8 cellular contexts compared by ENCODE assay signal in the genomic region with DNA sequence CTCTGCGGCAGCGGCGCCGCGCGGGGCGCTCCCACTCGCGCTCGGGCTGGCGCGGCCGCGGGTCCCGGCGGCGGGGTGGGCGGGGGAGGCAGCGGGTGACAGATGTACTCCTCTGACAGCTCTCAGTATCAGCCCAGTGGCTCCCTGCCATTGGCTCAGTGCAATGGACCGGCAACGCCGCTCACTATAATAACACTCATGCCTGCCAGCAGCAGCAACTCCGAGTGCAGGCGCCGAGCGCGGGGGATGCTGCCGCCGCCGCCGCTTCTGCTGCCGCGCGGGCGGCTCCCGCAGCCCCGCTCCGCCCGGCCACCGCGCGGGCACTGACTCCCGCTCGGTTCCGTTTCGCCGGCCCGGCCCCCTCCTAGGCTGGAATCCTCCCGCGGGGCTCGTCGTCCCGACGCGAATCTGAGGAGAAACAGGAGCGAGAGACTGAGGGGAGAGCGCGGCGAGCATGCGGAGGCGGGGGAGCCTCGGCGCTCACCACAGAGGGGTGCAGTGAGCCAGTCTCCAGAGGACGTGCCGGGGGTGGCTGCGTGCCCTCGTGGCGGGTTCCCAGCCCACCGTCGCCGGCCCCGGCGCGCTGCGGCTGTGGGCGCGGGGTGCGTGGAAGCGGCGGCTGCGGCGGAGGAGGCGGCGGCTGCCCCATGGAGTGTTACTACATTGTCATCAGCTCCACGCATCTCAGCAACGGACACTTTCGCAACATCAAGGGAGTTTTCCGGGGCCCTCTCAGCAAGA. TPM values are rescaled to one million over a fixed set of nuclear protein-coding genes. Genes with fewer than 3 reads are reported as not detected.
DNase-seq lines count a peak whose midpoint lies in the region; ATAC-seq and TF ChIP-seq lines count a peak whose summit lies in the region.

A gene (plus strand): TSS at position 217 of the 741 bp plus-strand sequence. CDS start 431 bp downstream, at position 648.

- peaks cover 8% of the 10 kb centered on the region for H3K27me3 ChIP-seq in CD4-positive, alpha-beta memory T cell (ENCODE audit: insufficient read depth, low read length)
- H3K27me3 ChIP-seq in naive thymus-derived CD4-positive, alpha-beta T cell (ENCODE audit: control insufficient read depth in 2 of 2, insufficient read depth in 2 of 2, low read length in 2 of 2) = peaks cover 0 to 3% of the 10 kb centered on the region in 2 donors
- no peaks in the 10 kb centered on the region for H3K27me3 ChIP-seq in aorta (ENCODE audit: control insufficient read depth in 1 of 2, insufficient read depth in 2 of 2, low read length in 1 of 2)

- WGBS in aorta, 2 donors = 0 to 1% methylated on average over 66 to 88 of the region's 88 CpGs

- peaks cover 24 to 35% of the 10 kb centered on the region in 2 donors for H3K27me3 Mint-ChIP-seq in CD4-positive, alpha-beta memory T cell
- H3K27me3 Mint-ChIP-seq in activated CD8-positive, alpha-beta T cell treated with anti-CD3 and anti-CD28 coated beads, Interleukin-2, amount 10 ng/mL, durations not matched to agents 7 days and 5 days (ENCODE audit: low read depth) = peaks cover 36% of the 10 kb centered on the region
- H3K27me3 Mint-ChIP-seq in naive thymus-derived CD4-positive, alpha-beta T cell = peaks cover 46 to 61% (median 50%) of the 10 kb centered on the region in 5 donors

- peaks cover 0 to 4% of the 10 kb centered on the region in 2 donors for H3K36me3 Mint-ChIP-seq in CD4-positive, alpha-beta memory T cell
- H3K36me3 Mint-ChIP-seq in activated CD8-positive, alpha-beta T cell treated with anti-CD3 and anti-CD28 coated beads, Interleukin-2, amount 10 ng/mL, durations not matched to agents 7 days and 5 days (ENCODE audit: low read depth) = no peaks in the 10 kb centered on the region
- peaks cover 0 to 15% (median 0%) of the 10 kb centered on the region in 5 donors for H3K36me3 Mint-ChIP-seq in naive thymus-derived CD4-positive, alpha-beta T cell

- ATAC-seq in GM18907 (IDR thresholded peaks at IDR 0.05; ENCODE audit: unreplicated experiment) (peak; percentile 90), HG03025 (IDR thresholded peaks at IDR 0.05; ENCODE audit: low FRiP score, unreplicated experiment) (peak; percentile 77), aorta (ENCODE audit: low FRiP score) (peak; percentile 64)
- ATAC-seq in activated CD8-positive, alpha-beta T cell treated with anti-CD3 and anti-CD28 coated beads, Interleukin-2, amount 10 ng/mL, durations not matched to agents 7 days and 5 days = peak; percentile 76
- peak; percentile 70 for ATAC-seq in naive thymus-derived CD4-positive, alpha-beta T cell

- H3K9me3 Mint-ChIP-seq in CD4-positive, alpha-beta memory T cell = peaks cover 0 to 19% (median 2%) of the 10 kb centered on the region in 8 donors
- no peaks in the 10 kb centered on the region for H3K9me3 Mint-ChIP-seq in activated CD8-positive, alpha-beta T cell treated with anti-CD3 and anti-CD28 coated beads, Interleukin-2, amount 10 ng/mL, durations not matched to agents 7 days and 5 days (ENCODE audit: insufficient read depth)
- peaks cover 0 to 11% (median 3%) of the 10 kb centered on the region in 11 donors for H3K9me3 Mint-ChIP-seq in naive thymus-derived CD4-positive, alpha-beta T cell

- intact Hi-C loops in CD4-positive, alpha-beta memory T cell (cut with micrococcal nuclease) = no loop called here
- intact Hi-C loops in naive thymus-derived CD4-positive, alpha-beta T cell (cut with micrococcal nuclease) = no loop called here
- intact Hi-C loops in aorta (cut with DNase I) = no loop called here

- peaks cover 2 to 14% (median 11%) of the 10 kb centered on the region in 4 donors for H3K4me1 Mint-ChIP-seq in CD4-positive, alpha-beta memory T cell
- H3K4me1 Mint-ChIP-seq in activated CD8-positive, alpha-beta T cell treated with anti-CD3 and anti-CD28 coated beads, Interleukin-2, amount 10 ng/mL, durations not matched to agents 7 days and 5 days (ENCODE audit: low read depth) = peaks cover 7% of the 10 kb centered on the region
- H3K4me1 Mint-ChIP-seq in naive thymus-derived CD4-positive, alpha-beta T cell = peaks cover 7 to 21% (median 16%) of the 10 kb centered on the region in 7 donors

- H3K4me3 Mint-ChIP-seq in CD4-positive, alpha-beta memory T cell = peak within 1 kb of the TSS in 7 of 8 donors; percentile 43 to 77 (median 57)
- peak within 1 kb of the TSS; percentile 48 for H3K4me3 Mint-ChIP-seq in activated CD8-positive, alpha-beta T cell treated with anti-CD3 and anti-CD28 coated beads, Interleukin-2, amount 10 ng/mL, durations not matched to agents 7 days and 5 days
- peak within 1 kb of the TSS; percentile 39 to 77 (median 66) for H3K4me3 Mint-ChIP-seq in naive thymus-derived CD4-positive, alpha-beta T cell

- DNase-seq in CD4-positive, alpha-beta memory T cell = no peak
- DNase-seq in NCI-H2196 treated with DMSO at 0.1 percent for 48 hours (lab: John Stamatoyannopoulos, UW; ENCODE audit: unreplicated experiment) (peak; percentile 44), fibroblast of villous mesenchyme (ENCODE audit: low read depth) (peak; percentile 42), aorta (peak; percentile 79 to 82)
- no peak for DNase-seq in activated CD8-positive, alpha-beta T cell treated with anti-CD3 and anti-CD28 coated beads, Interleukin-2, amount 10 ng/mL, durations not matched to agents 7 days and 5 days
- peak in 2 of 9 donors; percentile 25 to 28 for DNase-seq in naive thymus-derived CD4-positive, alpha-beta T cell

- TF ChIP-seq CTCF in fibroblast of villous mesenchyme (IDR thresholded peaks at IDR 0.05; ENCODE audit: insufficient read depth, low read depth, low read length) = no peak

- CTCF ChIA-PET in CD4-positive, alpha-beta memory T cell (lab: Charles Lee; ENCODE audit: partially characterized antibody) = no interaction called here
- CTCF ChIA-PET in activated CD8-positive, alpha-beta T cell treated with anti-CD3 and anti-CD28 coated beads, Interleukin-2, amount 10 ng/mL, durations not matched to agents 7 days and 5 days (lab: Charles Lee) = no interaction called here
- CTCF ChIA-PET in naive thymus-derived CD4-positive, alpha-beta T cell (lab: Charles Lee) = no interaction called here

- H3K36me3 ChIP-seq in CD4-positive, alpha-beta memory T cell (ENCODE audit: insufficient read depth, low read length) = no peaks in the 10 kb centered on the region
- H3K36me3 ChIP-seq in naive thymus-derived CD4-positive, alpha-beta T cell (ENCODE audit: control insufficient read depth in 2 of 3, insufficient read depth in 3 of 3, low read length in 3 of 3) = no peaks in the 10 kb centered on the region
- H3K36me3 ChIP-seq in aorta (ENCODE audit: control insufficient read depth in 1 of 2, insufficient read depth in 2 of 2, low read length in 1 of 2) = no peaks in the 10 kb centered on the region

- no peak within 1 kb of the TSS for H3K4me3 ChIP-seq in CD4-positive, alpha-beta memory T cell (ENCODE audit: low read length in 2 of 2)
- peak within 1 kb of the TSS; percentile 59 for H3K4me3 ChIP-seq in fibroblast of villous mesenchyme (ENCODE audit: low read depth, low read length)
- no peak within 1 kb of the TSS for H3K4me3 ChIP-seq in naive thymus-derived CD4-positive, alpha-beta T cell (ENCODE audit: low read length)
- H3K4me3 ChIP-seq in aorta (ENCODE audit: low read length in 2 of 2) = peak within 1 kb of the TSS; percentile 67 to 71

- H3K27ac Mint-ChIP-seq in CD4-positive, alpha-beta memory T cell = peak within 1 kb of the TSS in 1 of 7 donors; percentile 21
- H3K27ac Mint-ChIP-seq in activated CD8-positive, alpha-beta T cell treated with anti-CD3 and anti-CD28 coated beads, Interleukin-2, amount 10 ng/mL, durations not matched to agents 7 days and 5 days = no peak within 1 kb of the TSS
- no peak within 1 kb of the TSS for H3K27ac Mint-ChIP-seq in naive thymus-derived CD4-positive, alpha-beta T cell

- H3K27ac ChIP-seq in CD4-positive, alpha-beta memory T cell (ENCODE audit: low read depth, low read length) = no peak within 1 kb of the TSS
- no peak within 1 kb of the TSS for H3K27ac ChIP-seq in naive thymus-derived CD4-positive, alpha-beta T cell (ENCODE audit: low read depth, low read length)
- H3K27ac ChIP-seq in aorta (ENCODE audit: low read depth in 1 of 2, low read length in 2 of 2) = no peak within 1 kb of the TSS

- POLR2A ChIA-PET in CD4-positive, alpha-beta memory T cell (lab: Charles Lee; ENCODE audit: partially characterized antibody) = no interaction called here
- POLR2A ChIA-PET in activated CD8-positive, alpha-beta T cell treated with anti-CD3 and anti-CD28 coated beads, Interleukin-2, amount 10 ng/mL, durations not matched to agents 7 days and 5 days (lab: Charles Lee) = no interaction called here
- POLR2A ChIA-PET in naive thymus-derived CD4-positive, alpha-beta T cell (lab: Charles Lee) = no interaction called here

- H3K4me1 ChIP-seq in CD4-positive, alpha-beta memory T cell (ENCODE audit: insufficient read depth, low read length) = no peaks in the 10 kb centered on the region
- no peaks in the 10 kb centered on the region for H3K4me1 ChIP-seq in naive thymus-derived CD4-positive, alpha-beta T cell (ENCODE audit: control insufficient read depth in 2 of 2, insufficient read depth in 2 of 2, low read length in 2 of 2)
- no peaks in the 10 kb centered on the region for H3K4me1 ChIP-seq in aorta (ENCODE audit: control insufficient read depth in 1 of 2, insufficient read depth in 2 of 2, low read length in 2 of 2)

- H3K9me3 ChIP-seq in CD4-positive, alpha-beta memory T cell (ENCODE audit: control insufficient read depth in 1 of 2, low read length in 2 of 2) = no peaks in the 10 kb centered on the region
- no peaks in the 10 kb centered on the region for H3K9me3 ChIP-seq in naive thymus-derived CD4-positive, alpha-beta T cell (ENCODE audit: control insufficient read depth in 2 of 3, low read length in 3 of 3)
- H3K9me3 ChIP-seq in aorta (ENCODE audit: control insufficient read depth, low read length) = no peaks in the 10 kb centered on the region

RNA-seq across cellular contexts. Expression of the gene that starts here (rescaled TPM):
- under 1 TPM in 1 of 2 experiments, not detected in 1; 0.06 TPM for total RNA-seq in CD4-positive, alpha-beta memory T cell
- under 1 TPM in 1 of 2 donors, not detected in 1; 0.05 TPM for polyA plus RNA-seq in CD4-positive, alpha-beta memory T cell
- not detected for total RNA-seq in activated CD8-positive, alpha-beta T cell treated with anti-CD3 and anti-CD28 coated beads, Interleukin-2, amount 10 ng/mL, durations not matched to agents 7 days and 5 days
- total RNA-seq in fibroblast of villous mesenchyme (5.8 and 10.8 TPM in 2 replicates), aorta (under 1 TPM; 0.23 to 0.33 TPM)
- total RNA-seq in naive thymus-derived CD4-positive, alpha-beta T cell = under 1 TPM in 2 of 5 experiments, not detected in 3; 0.16 to 0.69 TPM
- polyA plus RNA-seq in naive thymus-derived CD4-positive, alpha-beta T cell = not detected
- not detected for polyA plus RNA-seq in aorta

Comparison
In these comparisons a context has a peak if more than half of its experiments do, and no peak if none do; other contexts are left out.
1. Peak in ATAC-seq in activated CD8-positive, alpha-beta T cell treated with anti-CD3 and anti-CD28 coated beads, Interleukin-2, amount 10 ng/mL, durations not matched to agents 7 days and 5 days; RNA of the gene not detected or under 1 TPM.
2. Peak in ATAC-seq in naive thymus-derived CD4-positive, alpha-beta T cell; RNA of the gene not detected or under 1 TPM.
3. Peak in DNase-seq, ATAC-seq and H3K4me3 ChIP-seq in aorta; RNA of the gene not detected or under 1 TPM.
4. DNase-seq: peak in NCI-H2196 treated with DMSO at 0.1 percent for 48 hours (single experiment) and fibroblast of villous mesenchyme (single experiment); none in CD4-positive, alpha-beta memory T cell (0 of 5) and activated CD8-positive, alpha-beta T cell treated with anti-CD3 and anti-CD28 coated beads, Interleukin-2, amount 10 ng/mL, durations not matched to agents 7 days and 5 days (single experiment).
5. Peak in every context shown above with its lines, with median percentiles within 50 percentile points of each other: H3K4me3 Mint-ChIP-seq and ATAC-seq.